In genomic region chr19:39390759-39391592, GRCh38 we compare ENCODE assay signal across 8 cellular contexts. TPM values are rescaled to one million over a fixed set of nuclear protein-coding genes. Genes with fewer than 3 reads are reported as not detected.
A peak's percentile ranks its signal among the peaks of the same experiment; 100 is the strongest.
DNase-seq lines count a peak whose midpoint lies in the region; ATAC-seq and TF ChIP-seq lines count a peak whose summit lies in the region.

TSS of gene MED29 (plus strand) at chr19:39391378. CDS start at chr19:39391423, 45 bp downstream.
TSS of gene PAF1 (minus strand) at chr19:39391106. CDS start at chr19:39390864, 242 bp downstream.

- peak within 1 kb of the TSS; percentile 86 for H3K4me3 Mint-ChIP-seq in activated CD4-positive, alpha-beta T cell treated with anti-CD3 and anti-CD28 coated beads, Interleukin-2, amount 10 ng/mL, durations not matched to agents 7 days and 5 days

- H3K27ac Mint-ChIP-seq in activated CD4-positive, alpha-beta T cell treated with anti-CD3 and anti-CD28 coated beads, Interleukin-2, amount 10 ng/mL, durations not matched to agents 7 days and 5 days: peak within 1 kb of the TSS; percentile 99

- H3K36me3 ChIP-seq in BLaER1 treated with 17β-estradiol and CSF1 and Interleukin-3, amounts not matched to agents 10 nM and 100 nM: peaks cover 56 to 76% (median 67%) of the 10 kb centered on the region in 11 experiments

- peaks cover 48% of the 10 kb centered on the region for H3K36me3 Mint-ChIP-seq in activated CD4-positive, alpha-beta T cell treated with anti-CD3 and anti-CD28 coated beads, Interleukin-2, amount 10 ng/mL, durations not matched to agents 7 days and 5 days (ENCODE audit: low read depth)

- TF ChIP-seq CTCF in coronary artery (IDR thresholded peaks at IDR 0.05): no peak

- ATAC-seq in GM19328 (IDR thresholded peaks at IDR 0.05; ENCODE audit: unreplicated experiment) (peak; percentile 84), HG03520 (IDR thresholded peaks at IDR 0.05; ENCODE audit: unreplicated experiment) (peak; percentile 88), left colon (peak; percentile 95)

- peak within 1 kb of the TSS; percentile 82 to 97 (median 88) for H3K4me3 ChIP-seq in BLaER1 treated with 17β-estradiol and CSF1 and Interleukin-3, amounts not matched to agents 10 nM and 100 nM
- H3K4me3 ChIP-seq in coronary artery: peak within 1 kb of the TSS; percentile 98

- no peaks in the 10 kb centered on the region for H3K27me3 Mint-ChIP-seq in activated CD4-positive, alpha-beta T cell treated with anti-CD3 and anti-CD28 coated beads, Interleukin-2, amount 10 ng/mL, durations not matched to agents 7 days and 5 days

- DNase-seq in NCI-H69 (lab: John Stamatoyannopoulos, UW) (peak; percentile 100), coronary artery (ENCODE audit: low spot score) (peak; percentile 99), left colon (peak; percentile 95 to 99)
- peak; percentile 99 for DNase-seq in activated CD4-positive, alpha-beta T cell treated with anti-CD3 and anti-CD28 coated beads, Interleukin-2, amount 10 ng/mL, durations not matched to agents 7 days and 5 days
- DNase-seq in stimulated activated CD4-positive, alpha-beta T cell treated with anti-CD3 and anti-CD28 coated beads, Interleukin-1b, Interleukin-23, amount 100 ng/mL, for 48 hours: peak; percentile 97

- peaks cover 48% of the 10 kb centered on the region for H3K4me1 Mint-ChIP-seq in activated CD4-positive, alpha-beta T cell treated with anti-CD3 and anti-CD28 coated beads, Interleukin-2, amount 10 ng/mL, durations not matched to agents 7 days and 5 days

- intact Hi-C loops in left colon (cut with DNase I, micrococcal nuclease): no loop called here

- H3K4me2 ChIP-seq in BLaER1 treated with 17β-estradiol and CSF1 and Interleukin-3, amounts not matched to agents 10 nM and 100 nM: peak within 1 kb of the TSS; percentile 91 to 97 (median 93)

- no peaks in the 10 kb centered on the region for H3K9me3 Mint-ChIP-seq in activated CD4-positive, alpha-beta T cell treated with anti-CD3 and anti-CD28 coated beads, Interleukin-2, amount 10 ng/mL, durations not matched to agents 7 days and 5 days

- no peaks in the 10 kb centered on the region for H3K27me3 ChIP-seq in BLaER1 treated with 17β-estradiol and CSF1 and Interleukin-3, amounts not matched to agents 10 nM and 100 nM

- peak within 1 kb of the TSS; percentile 92 to 99 (median 95) for H3K9ac ChIP-seq in BLaER1 treated with 17β-estradiol and CSF1 and Interleukin-3, amounts not matched to agents 10 nM and 100 nM

- CTCF ChIA-PET in activated CD4-positive, alpha-beta T cell treated with anti-CD3 and anti-CD28 coated beads, Interleukin-2, amount 10 ng/mL, durations not matched to agents 7 days and 5 days (lab: Charles Lee): interaction anchor here (0.6 to 2.6 kb wide), 9 partner anchors 10 to 782 kb away, joined by 3 to 11 read pairs (median 5); partner anchors contain the start of genes SAMD4B and ZFP36

- POLR2A ChIA-PET in activated CD4-positive, alpha-beta T cell treated with anti-CD3 and anti-CD28 coated beads, Interleukin-2, amount 10 ng/mL, durations not matched to agents 7 days and 5 days (lab: Charles Lee): interaction anchor here (0.6 to 1.8 kb wide), 2 partner anchors 45 to 123 kb away, joined by 7 to 10 read pairs; partner anchors contain the start of gene RPS16

- peaks cover 24 to 67% (median 31%) of the 10 kb centered on the region in 10 experiments for H3K4me1 ChIP-seq in BLaER1 treated with 17β-estradiol and CSF1 and Interleukin-3, amounts not matched to agents 10 nM and 100 nM

- peaks cover 0 to 25% (median 4%) of the 10 kb centered on the region in 11 experiments; a peak in 12 of 22 replicates for H4K20me1 ChIP-seq in BLaER1 treated with 17β-estradiol and CSF1 and Interleukin-3, amounts not matched to agents 10 nM and 100 nM

- peak within 1 kb of the TSS; percentile 88 to 98 (median 96) for H3K27ac ChIP-seq in BLaER1 treated with 17β-estradiol and CSF1 and Interleukin-3, amounts not matched to agents 10 nM and 100 nM
- H3K27ac ChIP-seq in coronary artery: peak within 1 kb of the TSS; percentile 89 to 99

- no peaks in the 10 kb centered on the region for H3K9me3 ChIP-seq in BLaER1 treated with 17β-estradiol and CSF1 and Interleukin-3, amounts not matched to agents 10 nM and 100 nM (replicated peaks in 1 of 11)

RNA-seq across cellular contexts. Expression of gene MED29, which starts in this region (rescaled TPM):
- total RNA-seq in activated CD4-positive, alpha-beta T cell treated with anti-CD3 and anti-CD28 coated beads, Interleukin-2, amount 10 ng/mL, durations not matched to agents 7 days and 5 days: 10 to 100 TPM; 34.9 to 40.1 TPM
- total RNA-seq in left colon: 10 to 100 TPM; 30.4 to 32.4 TPM

RNA-seq across cellular contexts. Expression of gene PAF1, which starts in this region (rescaled TPM):
- 10 to 100 TPM; 43.8 to 44.5 TPM for total RNA-seq in activated CD4-positive, alpha-beta T cell treated with anti-CD3 and anti-CD28 coated beads, Interleukin-2, amount 10 ng/mL, durations not matched to agents 7 days and 5 days
- 10 to 100 TPM; 30.5 to 31.2 TPM for total RNA-seq in left colon

Comparison
In these comparisons a context has a peak if more than half of its experiments do, and no peak if none do; other contexts are left out.
1. Peak in every context shown above with its lines: DNase-seq, ATAC-seq, H3K4me3 ChIP-seq and H3K27ac ChIP-seq.